9 cellular contexts compared by ENCODE assay signal in the genomic region with DNA sequence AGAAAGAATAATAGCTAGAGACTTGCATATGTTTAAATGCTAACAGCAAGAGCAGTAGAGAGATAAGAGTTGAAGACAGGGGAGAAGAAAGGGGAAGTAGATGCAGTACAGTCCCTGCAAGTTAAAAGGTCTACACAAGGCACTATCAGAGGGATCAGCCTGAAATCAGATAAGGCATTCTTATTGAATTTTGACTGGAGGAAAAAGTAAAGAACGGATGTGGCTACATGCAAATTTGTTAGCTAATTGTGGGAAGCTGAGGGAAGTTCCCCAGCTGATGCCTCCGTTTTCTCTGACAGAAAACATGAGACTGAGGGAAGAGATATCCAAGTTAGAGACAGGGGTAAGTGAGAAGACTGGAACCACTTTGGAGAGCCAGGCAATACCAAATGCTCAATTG. TPM values are rescaled to one million over a fixed set of nuclear protein-coding genes. Genes with fewer than 3 reads are reported as not detected.
DNase-seq lines count a peak whose midpoint lies in the region; ATAC-seq, FAIRE-seq and TF ChIP-seq lines count a peak whose summit lies in the region.
"Had no signal": no experiment of that assay in that cellular context is flagged by ENCODE, and none has a peak within 500 bp of the region (broad histone marks: within the 10 kb centered on the region; RNA-seq: fewer than 3 reads in every experiment).

No MANE protein-coding gene starts in this region.

- CTCF ChIA-PET in HepG2 (lab: Yijun Ruan, JAX; ENCODE audit: low intra/inter-chr PET ratio, low total read pairs) = no interaction called here

- H3K36me3 ChIP-seq in HepG2 (replicated peaks in 1 of 2; ENCODE audit: control insufficient read depth in 1 of 2, insufficient read depth in 2 of 2, low read length in 2 of 2) = no peaks in the 10 kb centered on the region

- H4K20me1 ChIP-seq in HepG2 (ENCODE audit: insufficient read depth, low read length) = no peaks in the 10 kb centered on the region

- no peaks in the 10 kb centered on the region for H3K4me1 Mint-ChIP-seq in memory B cell

- TF ChIP-seq EP300 in HepG2 (IDR thresholded peaks at IDR 0.05; ENCODE audit: low read depth in 2 of 2, low read length in 2 of 2) = no peak
- no peak for TF ChIP-seq EP300 in HepG2 (CRISPR knock-in tag; IDR thresholded peaks at IDR 0.05; ENCODE audit: borderline replicate concordance)

- H3K4me3 ChIP-seq in NB4 (ENCODE audit: low read depth, low read length) (peak overlapping the region; percentile 14), HepG2 (replicated peaks in 1 of 3; ENCODE audit: insufficient read depth in 1 of 3, low read depth in 2 of 3, low read length in 3 of 3) (no peak overlapping the region)

- TF ChIP-seq POLR2A in NB4 (IDR thresholded peaks at IDR 0.05; ENCODE audit: extremely low read depth, insufficient read length) (no peak), HepG2 (IDR thresholded peaks at IDR 0.05; ENCODE audit: insufficient read depth in 1 of 2, low read depth in 2 of 2, low read length in 2 of 2) (no peak)

- intact Hi-C loops in HepG2 (cut with micrococcal nuclease; ENCODE audit: unreplicated experiment) (no loop called here), head of caudate nucleus (cut with DNase I) (no loop called here)

- no peak overlapping the region for H3K9ac ChIP-seq in HepG2 (ENCODE audit: insufficient read depth, low read depth, low read length)

- H3K27me3 ChIP-seq in HepG2 (ENCODE audit: control insufficient read depth in 1 of 2, insufficient read depth in 2 of 2, low read length in 2 of 2) = peaks cover 0 to 10% of the 10 kb centered on the region in 2 experiments; a peak in 2 of 5 replicates

- POLR2A ChIA-PET in HepG2 (lab: Yijun Ruan, JAX) = no interaction called here

- no peak for TF ChIP-seq RAD21 in HepG2 (CRISPR knock-in tag; IDR thresholded peaks at IDR 0.05)

- 17% methylated on average over 2 of the region's 2 CpGs for WGBS in HepG2 (ENCODE audit: low lambda C conversion rate)

- no peaks in the 10 kb centered on the region for H3K27me3 Mint-ChIP-seq in memory B cell

- no peak overlapping the region for H2AFZ ChIP-seq in HepG2 (ENCODE audit: low read length)

- no peak overlapping the region for H3K4me3 Mint-ChIP-seq in memory B cell

- TF ChIP-seq CTCF in NB4 (IDR thresholded peaks at IDR 0.05; ENCODE audit: low read depth, low read length) = no peak
- TF ChIP-seq CTCF in HepG2 (CRISPR knock-in tag; IDR thresholded peaks at IDR 0.05) = no peak

- peak; percentile 94 for DNase-seq in NB4 (ENCODE audit: low read depth)
- no peak for DNase-seq in memory B cell (ENCODE audit: low spot score in 2 of 2)
- no peak for DNase-seq in HepG2 (ENCODE audit: low spot score)
- DNase-seq in head of caudate nucleus = no peak
- no peak for DNase-seq in DMS53 treated with DMSO at 0.1 percent for 48 hours (lab: John Stamatoyannopoulos, UW; ENCODE audit: unreplicated experiment)

- H3K27ac Mint-ChIP-seq in memory B cell = no peak overlapping the region

- H3K79me2 ChIP-seq in HepG2 (ENCODE audit: insufficient read depth, low read length) = no peaks in the 10 kb centered on the region

- no peak overlapping the region for H3K27ac ChIP-seq in HepG2 (ENCODE audit: extremely low read length, insufficient read depth, low read length)

- peaks cover 10% of the 10 kb centered on the region for H3K4me1 ChIP-seq in HepG2 (ENCODE audit: insufficient read depth, low read length)

- peak; percentile 95 for ATAC-seq in GM18868 (IDR thresholded peaks at IDR 0.05; ENCODE audit: unreplicated experiment)
- peak; percentile 82 for ATAC-seq in HG02623 (IDR thresholded peaks at IDR 0.05; ENCODE audit: unreplicated experiment)
- ATAC-seq in memory B cell (ENCODE audit: low read depth) = peak; percentile 92
- ATAC-seq in HepG2 = no peak
- no peak for ATAC-seq in esophagus mucosa

- FAIRE-seq in HepG2 (lab: Jason Lieb, UNC) = no peak
- FAIRE-seq: astrocyte had no signal

- no TSS peak for BruUV-seq in HepG2 (replicated peaks; lab: Mats Ljungman, UMichigan)

- in situ Hi-C loops in HepG2 (cut with HindIII; ENCODE audit: extremely low pct_ligation_motif_present, low pct_unique_long_range_greater_than_20kb) = no loop called here

- no peaks in the 10 kb centered on the region for H3K9me3 Mint-ChIP-seq in memory B cell

- H3K4me2 ChIP-seq in HepG2 (ENCODE audit: low read depth, low read length) = no peak overlapping the region

- H3K36me3 Mint-ChIP-seq in memory B cell = no peaks in the 10 kb centered on the region

- H3K9me3 ChIP-seq in HepG2 (ENCODE audit: low read length) = no peaks in the 10 kb centered on the region

RNA-seq across cellular contexts. Expression of gene RHOBTB3, which starts 12.9 kb away (rescaled TPM):
- 35.4 and 39.6 TPM in 2 replicates for total RNA-seq in HepG2 (2016; rRNA removed; fragmentation: Illumina TruSeq; extraction: Trizol)
- 65.4 and 73.3 TPM in 2 replicates for total RNA-seq in HepG2 (2016; cell fraction: cytosol; rRNA removed; fragmentation: Illumina TruSeq; extraction: Trizol; ENCODE audit: low read depth)
- total RNA-seq in HepG2 (2016; cell fraction: insoluble cytoplasmic fraction; rRNA removed; fragmentation: Illumina TruSeq; extraction: Trizol) = 34.8 and 35.7 TPM in 2 replicates
- total RNA-seq in HepG2 (2016; cell fraction: membrane; rRNA removed; fragmentation: Illumina TruSeq; extraction: Trizol) = 29.2 and 34.2 TPM in 2 replicates
- 34.5 and 45.0 TPM in 2 replicates for total RNA-seq in HepG2 (2016; cell fraction: nucleus; rRNA removed; fragmentation: Illumina TruSeq; extraction: Trizol)
- 27.8 and 31.6 TPM in 2 replicates for polyA plus RNA-seq in HepG2 (2011; rRNA removed)
- polyA plus RNA-seq in HepG2 (2011; cell fraction: cytosol; rRNA removed) = 33.5 and 37.5 TPM in 2 replicates
- 28.1 and 35.6 TPM in 2 replicates for polyA plus RNA-seq in HepG2 (2011; cell fraction: nucleus; rRNA removed)
- 16.2 and 20.3 TPM in 2 replicates for polyA plus RNA-seq in HepG2 (2012)
- polyA plus RNA-seq in HepG2 (2016; cell fraction: cytosol; fragmentation: Illumina TruSeq; extraction: Trizol; ENCODE audit: low read depth) = 4.4 and 6.7 TPM in 2 replicates
- polyA plus RNA-seq in HepG2 (2016; cell fraction: insoluble cytoplasmic fraction; fragmentation: Illumina TruSeq; extraction: Trizol; ENCODE audit: low read depth) = 31.3 and 33.4 TPM in 2 replicates
- 11.0 and 11.2 TPM in 2 replicates for polyA plus RNA-seq in HepG2 (2016; cell fraction: membrane; fragmentation: Illumina TruSeq; extraction: Trizol; ENCODE audit: low read depth)
- 31.1 and 35.1 TPM in 2 replicates for polyA plus RNA-seq in HepG2 (2016; cell fraction: nucleus; fragmentation: Illumina TruSeq; extraction: Trizol; ENCODE audit: insufficient read depth, low read depth)
- 153 and 617 TPM in 2 replicates for polyA minus RNA-seq in HepG2 (2011; rRNA and poly(A)+ RNA removed; ENCODE audit: low replicate concordance)
- 64.8 and 73.2 TPM in 2 replicates for polyA minus RNA-seq in HepG2 (2011; cell fraction: cytosol; rRNA and poly(A)+ RNA removed)
- 85.0 and 93.4 TPM in 2 replicates for polyA minus RNA-seq in HepG2 (2011; cell fraction: nucleus; rRNA and poly(A)+ RNA removed)
- 3.6 TPM for total RNA-seq in esophagus mucosa

RNA-seq across cellular contexts. Expression of gene SPATA9, which starts 35.4 kb away (rescaled TPM):
- total RNA-seq in HepG2 (2016; rRNA removed; fragmentation: Illumina TruSeq; extraction: Trizol) (not detected in 2 replicates), esophagus mucosa (not detected)
- total RNA-seq in HepG2 (2016; cell fraction: cytosol; rRNA removed; fragmentation: Illumina TruSeq; extraction: Trizol; ENCODE audit: low read depth) = not detected in 2 replicates
- not detected in 2 replicates for total RNA-seq in HepG2 (2016; cell fraction: insoluble cytoplasmic fraction; rRNA removed; fragmentation: Illumina TruSeq; extraction: Trizol)
- total RNA-seq in HepG2 (2016; cell fraction: membrane; rRNA removed; fragmentation: Illumina TruSeq; extraction: Trizol) = not detected in 2 replicates
- not detected in 2 replicates for total RNA-seq in HepG2 (2016; cell fraction: nucleus; rRNA removed; fragmentation: Illumina TruSeq; extraction: Trizol)
- polyA plus RNA-seq in HepG2 (2011; rRNA removed) = not detected in 2 replicates
- polyA plus RNA-seq in HepG2 (2011; cell fraction: cytosol; rRNA removed) = not detected in 2 replicates
- not detected in 2 replicates for polyA plus RNA-seq in HepG2 (2011; cell fraction: nucleus; rRNA removed)
- 0.19 TPM in 1 of 2 replicates, not detected in the other for polyA plus RNA-seq in HepG2 (2012)
- polyA plus RNA-seq in HepG2 (2016; cell fraction: cytosol; fragmentation: Illumina TruSeq; extraction: Trizol; ENCODE audit: low read depth) = not detected in 2 replicates
- polyA plus RNA-seq in HepG2 (2016; cell fraction: insoluble cytoplasmic fraction; fragmentation: Illumina TruSeq; extraction: Trizol; ENCODE audit: low read depth) = not detected in 2 replicates
- polyA plus RNA-seq in HepG2 (2016; cell fraction: membrane; fragmentation: Illumina TruSeq; extraction: Trizol; ENCODE audit: low read depth) = not detected in 2 replicates
- polyA plus RNA-seq in HepG2 (2016; cell fraction: nucleus; fragmentation: Illumina TruSeq; extraction: Trizol; ENCODE audit: insufficient read depth, low read depth) = not detected in 2 replicates
- not detected in 2 replicates for polyA minus RNA-seq in HepG2 (2011; rRNA and poly(A)+ RNA removed; ENCODE audit: low replicate concordance)
- not detected in 2 replicates for polyA minus RNA-seq in HepG2 (2011; cell fraction: cytosol; rRNA and poly(A)+ RNA removed)
- not detected in 2 replicates for polyA minus RNA-seq in HepG2 (2011; cell fraction: nucleus; rRNA and poly(A)+ RNA removed)

Comparison
In these comparisons a context has a peak if more than half of its experiments do, and no peak if none do; other contexts are left out.
1. ATAC-seq: peak in GM18868 (single experiment), HG02623 (single experiment) and memory B cell (single experiment); none in HepG2 (single experiment) and esophagus mucosa (single experiment).